ENCODE assay signal across 8 cellular contexts in genomic region chr15:72237286-72238224, GRCh38. TPM values are rescaled to one million over a fixed set of nuclear protein-coding genes. Genes with fewer than 3 reads are reported as not detected.
DNase-seq lines count a peak whose midpoint lies in the region; ATAC-seq and TF ChIP-seq lines count a peak whose summit lies in the region.

No MANE protein-coding gene starts in this region.

- intact Hi-C loops in OCI-LY7 (cut with micrococcal nuclease; ENCODE audit: unreplicated experiment) = no loop called here

- no peak overlapping the region for H2AFZ ChIP-seq in OCI-LY7 (ENCODE audit: low read length)

- no peaks in the 10 kb centered on the region for H3K27me3 ChIP-seq in SJSA1 (replicated peaks)

- POLR2A ChIA-PET in OCI-LY7 (lab: Charles Lee) = interaction anchor here (0.6 kb wide), 1 partner anchor 10 kb away, joined by 6 read pairs; no protein-coding TSS in a partner anchor

- CTCF ChIA-PET in OCI-LY7 (lab: Charles Lee; ENCODE audit: unreplicated experiment) = no interaction called here

- no peak overlapping the region for H3K4me2 ChIP-seq in OCI-LY7 (ENCODE audit: low read length)

- no peaks in the 10 kb centered on the region for H3K79me2 ChIP-seq in OCI-LY7 (ENCODE audit: insufficient read depth, low read depth, low read length)

- peak; percentile 76 for DNase-seq in stimulated activated naive CD4-positive, alpha-beta T cell treated with Interleukin-2 at 50 U/mL for 16 hours (lab: John Stamatoyannopoulos, UW)
- no peak for DNase-seq in stimulated activated naive CD4-positive, alpha-beta T cell (lab: John Stamatoyannopoulos, UW)
- DNase-seq in SJSA1 (ENCODE audit: low read depth in 1 of 2, low spot score in 2 of 2) (peak; percentile 94 to 96), iPS DF 19.7 (ENCODE audit: low read depth, low spot score) (peak; percentile 38), OCI-LY7 (ENCODE audit: low spot score) (no peak)
- DNase-seq in activated naive CD8-positive, alpha-beta T cell treated with anti-CD3 and anti-CD28 coated beads, Interleukin-2, amount 50 U/mL, for 16 hours (ENCODE audit: low read depth, low spot score) = peak; percentile 26
- peak in 2 of 3 donors; percentile 19 to 27 for DNase-seq in stimulated activated CD4-positive, alpha-beta T cell treated with anti-CD3 and anti-CD28 coated beads, TNF-alpha, amount 100 ng/mL, for 1 hour (ENCODE audit: low read depth in 3 of 3, low spot score in 1 of 3)

- peak; percentile 67 for ATAC-seq in HG03139 (IDR thresholded peaks at IDR 0.05; ENCODE audit: unreplicated experiment)

- no peaks in the 10 kb centered on the region for H3K9me3 ChIP-seq in SJSA1 (replicated peaks)
- no peaks in the 10 kb centered on the region for H3K9me3 ChIP-seq in OCI-LY7 (ENCODE audit: low read length)

- no TSS peak for BruUV-seq in OCI-LY7 (replicated peaks; lab: Mats Ljungman, UMichigan)

- peaks cover 25% of the 10 kb centered on the region for H3K4me1 ChIP-seq in SJSA1 (replicated peaks)
- H3K4me1 ChIP-seq in OCI-LY7 (ENCODE audit: insufficient read depth, low read length, poor library complexity, severe bottlenecking) = peaks cover 3% of the 10 kb centered on the region

- H3K27ac ChIP-seq in SJSA1 (peak overlapping the region; percentile 95), OCI-LY7 (ENCODE audit: low read depth, low read length, poor library complexity, severe bottlenecking) (no peak overlapping the region)

- no peak for TF ChIP-seq CTCF in OCI-LY7 (conservative IDR thresholded peaks at IDR 0.05; ENCODE audit: low read length)

- H3K4me3 ChIP-seq in SJSA1 = peak overlapping the region; percentile 30
- no peak overlapping the region for H3K4me3 ChIP-seq in OCI-LY7 (ENCODE audit: low read depth, low read length, poor library complexity, severe bottlenecking)

- no peaks in the 10 kb centered on the region for H4K20me1 ChIP-seq in OCI-LY7 (ENCODE audit: insufficient read depth, low read length)

- H3K36me3 ChIP-seq in SJSA1 (peaks cover 36% of the 10 kb centered on the region), OCI-LY7 (ENCODE audit: insufficient read depth, low read length) (peaks cover 30% of the 10 kb centered on the region)

- no peaks in the 10 kb centered on the region for H3K9me2 ChIP-seq in OCI-LY7 (ENCODE audit: insufficient read depth, low read length)

RNA-seq across cellular contexts. Expression of gene PKM, which starts 6.6 kb away (rescaled TPM):
- total RNA-seq in SJSA1 (2014; rRNA removed; shearing (Covaris generic)) = 1,365 and 1,516 TPM in 2 replicates
- total RNA-seq in OCI-LY7 (2014; rRNA removed; shearing (Covaris generic)) = 861 and 917 TPM in 2 replicates
- 791 and 1,131 TPM in 2 replicates for total RNA-seq in OCI-LY7 (2022)

RNA-seq across cellular contexts. Expression of gene PARP6, which starts 34.8 kb away (rescaled TPM):
- total RNA-seq in SJSA1 (2014; rRNA removed; shearing (Covaris generic)) = 18.8 and 35.6 TPM in 2 replicates
- total RNA-seq in OCI-LY7 (2014; rRNA removed; shearing (Covaris generic)) = 53.6 and 58.3 TPM in 2 replicates
- 73.3 and 85.4 TPM in 2 replicates for total RNA-seq in OCI-LY7 (2022)

RNA-seq across cellular contexts. Expression of gene GRAMD2A, which starts 40.0 kb away (rescaled TPM):
- 0.16 TPM in 1 of 2 replicates, not detected in the other for total RNA-seq in SJSA1 (2014; rRNA removed; shearing (Covaris generic))
- total RNA-seq in OCI-LY7 (2014; rRNA removed; shearing (Covaris generic)) = not detected in 2 replicates
- total RNA-seq in OCI-LY7 (2022) = not detected in 2 replicates

Comparison
In these comparisons a context has a peak if more than half of its experiments do, and no peak if none do; other contexts are left out.
1. DNase-seq: peak in stimulated activated naive CD4-positive, alpha-beta T cell treated with Interleukin-2 at 50 U/mL for 16 hours (single experiment), SJSA1 (2 of 2), activated naive CD8-positive, alpha-beta T cell treated with anti-CD3 and anti-CD28 coated beads, Interleukin-2, amount 50 U/mL, for 16 hours (single experiment), iPS DF 19.7 (single experiment) and stimulated activated CD4-positive, alpha-beta T cell treated with anti-CD3 and anti-CD28 coated beads, TNF-alpha, amount 100 ng/mL, for 1 hour (2 of 3); none in stimulated activated naive CD4-positive, alpha-beta T cell (0 of 6) and OCI-LY7 (single experiment).